Comparison of ENCODE assay signal across 25 cellular contexts in the genomic region with DNA sequence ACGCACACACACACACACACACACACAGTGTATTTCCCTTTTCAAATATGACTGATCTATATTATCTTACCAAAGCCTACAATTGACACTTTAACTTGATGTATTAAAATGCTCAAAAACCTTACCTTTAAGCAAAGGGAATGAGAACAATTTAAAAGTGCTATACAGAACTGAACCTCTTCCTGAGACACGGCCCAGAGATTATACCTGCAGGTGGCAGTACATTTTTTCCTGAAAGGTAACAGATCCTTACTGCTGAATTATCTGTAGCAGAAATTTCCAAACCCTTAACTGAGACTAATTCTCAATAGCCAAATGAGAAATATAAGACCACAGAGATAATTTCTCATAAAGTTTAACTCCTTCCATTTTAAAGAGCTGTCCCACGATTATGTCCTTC.
DNase-seq lines count a peak whose midpoint lies in the region; ATAC-seq and TF ChIP-seq lines count a peak whose summit lies in the region.
"Had no signal": no experiment of that assay in that cellular context is flagged by ENCODE, and none has a peak within 500 bp of the region (broad histone marks: within the 10 kb centered on the region; RNA-seq: fewer than 3 reads in every experiment).

No MANE protein-coding gene starts in this region.

- no peak overlapping the region for H3K23ac ChIP-seq in IMR-90 (ENCODE audit: low read depth, low read length)

- no peak overlapping the region for H2BK20ac ChIP-seq in IMR-90 (ENCODE audit: low read depth, low read length)

- H3K18ac ChIP-seq in IMR-90 (ENCODE audit: low read depth, low read length), result no peak overlapping the region

- ATAC-seq in IMR-90 (ENCODE audit: low read depth) (no peak), body of pancreas (no peak), HG03025 (IDR thresholded peaks at IDR 0.05; ENCODE audit: low FRiP score, unreplicated experiment) (no peak)
- ATAC-seq: heart left ventricle, K562 had no signal

- H3K9me3 ChIP-seq in IMR-90 (ENCODE audit: control insufficient read depth, insufficient read depth, low read length) (no peaks in the 10 kb centered on the region), body of pancreas (no peaks in the 10 kb centered on the region), neural progenitor cell (ENCODE audit: low read depth) (no peaks in the 10 kb centered on the region)
- H3K9me3 ChIP-seq: BLaER1 treated with 17β-estradiol and CSF1 and Interleukin-3, amounts not matched to agents 10 nM and 100 nM; heart left ventricle; SJCRH30 had no signal

- H3K27me3 ChIP-seq in IMR-90 (ENCODE audit: control insufficient read depth, insufficient read depth, low read length) (no peaks in the 10 kb centered on the region), body of pancreas (no peaks in the 10 kb centered on the region), neural progenitor cell (no peaks in the 10 kb centered on the region)
- H3K27me3 ChIP-seq: BLaER1 treated with 17β-estradiol and CSF1 and Interleukin-3, amounts not matched to agents 10 nM and 100 nM; heart left ventricle; SJCRH30 had no signal

- H3K27ac ChIP-seq in IMR-90 (ENCODE audit: insufficient read depth, low read length) (no peak overlapping the region), body of pancreas (peak overlapping the region in 2 of 4 donors; percentile 54 to 77), neural progenitor cell (no peak overlapping the region)
- H3K27ac ChIP-seq: GM23248, heart left ventricle, SJCRH30 had no signal

- H3K9ac ChIP-seq in IMR-90 (ENCODE audit: low read depth, low read length) (no peak overlapping the region), neural progenitor cell (no peak overlapping the region)
- H3K9ac ChIP-seq: BLaER1 treated with 17β-estradiol and CSF1 and Interleukin-3, amounts not matched to agents 10 nM and 100 nM; GM23248 had no signal

- H3K9me3 Mint-ChIP-seq in neural progenitor cell, result no peaks in the 10 kb centered on the region
- H3K9me3 Mint-ChIP-seq: activated B cell treated with CpG ODN at 0.5 μM for 24 hours; activated CD4-positive, alpha-beta memory T cell treated with anti-CD3 and anti-CD28 coated beads, Interleukin-2, amount 10 ng/mL, durations not matched to agents 7 days and 5 days had no signal

- H3K36me3 Mint-ChIP-seq in neural progenitor cell, result peaks cover under 1% of the 10 kb centered on the region
- H3K36me3 Mint-ChIP-seq: immature natural killer cell had no signal

- H2AFZ ChIP-seq in IMR-90 (replicated peaks; ENCODE audit: low read length, poor library complexity), result no peak overlapping the region
- H2AFZ ChIP-seq in neural progenitor cell (replicated peaks), result no peak overlapping the region
- H2AFZ ChIP-seq: GM23248 had no signal

- H3K4me3 ChIP-seq in IMR-90 (ENCODE audit: insufficient read depth, low read depth, low read length), result no peak overlapping the region
- H3K4me3 ChIP-seq in body of pancreas, result no peak overlapping the region
- no peak overlapping the region for H3K4me3 ChIP-seq in neural progenitor cell
- H3K4me3 ChIP-seq: BLaER1 treated with 17β-estradiol and CSF1 and Interleukin-3, amounts not matched to agents 10 nM and 100 nM; GM23248; heart left ventricle; K562; SJCRH30 had no signal

- no peak overlapping the region for H3K4me3 Mint-ChIP-seq in neural progenitor cell
- H3K4me3 Mint-ChIP-seq: activated B cell treated with CpG ODN at 0.5 μM for 24 hours; activated CD4-positive, alpha-beta memory T cell treated with anti-CD3 and anti-CD28 coated beads, Interleukin-2, amount 10 ng/mL, durations not matched to agents 7 days and 5 days; immature natural killer cell had no signal

- no peak overlapping the region for H3K4me2 ChIP-seq in IMR-90 (ENCODE audit: low read depth, low read length)
- no peak overlapping the region for H3K4me2 ChIP-seq in neural progenitor cell

- DNase-seq in DMS153 treated with DMSO at 0.1 percent for 48 hours (lab: John Stamatoyannopoulos, UW; ENCODE audit: unreplicated experiment), result peak; percentile 25
- DNase-seq in DMS153 (lab: John Stamatoyannopoulos, UW), result no peak
- DNase-seq in IMR-90, result no peak
- DNase-seq in body of pancreas, result no peak
- DNase-seq in neural progenitor cell (ENCODE audit: low spot score), result no peak
- DNase-seq in NCI-H748 (lab: John Stamatoyannopoulos, UW; ENCODE audit: unreplicated experiment), result no peak
- no peak for DNase-seq in stimulated activated CD4-positive, alpha-beta T cell treated with anti-CD3 and anti-CD28 coated beads, Interleukin-12 subunit alpha, Interleukin-12 subunit beta, amount 100 ng/mL, for 4 hours
- DNase-seq: 8988T; activated B cell treated with CpG ODN at 0.5 μM for 24 hours; activated CD4-positive, alpha-beta memory T cell treated with anti-CD3 and anti-CD28 coated beads, Interleukin-2, amount 10 ng/mL, durations not matched to agents 7 days and 5 days; activated naive CD4-positive, alpha-beta T cell treated with Interleukin-2 at 50 U/mL for 16 hours; activated T-cell treated with anti-CD3 and anti-CD28 coated beads, Interleukin-2, amount 50 U/mL, for 1 hour; cerebellar nuclear complex; effector memory CD4-positive, alpha-beta T cell; GDM1; GM23248; heart left ventricle; immature natural killer cell; NCI-H1048; NCI-H2081; NCI-H524; SJCRH30 had no signal

- peaks cover 7% of the 10 kb centered on the region for H3K27me3 Mint-ChIP-seq in neural progenitor cell (ENCODE audit: insufficient read depth, low read depth)

- BruUV-seq in IMR-90 (replicated peaks; lab: Mats Ljungman, UMichigan), result no TSS peak

- no CpG with 5 or more reads among the region's 3 CpGs for WGBS in IMR-90 (ENCODE audit: extremely low coverage in 2 of 2, insufficient read length in 1 of 2), 2 experiments
- WGBS in body of pancreas, 2 donors, result 51 to 52% methylated on average over 3 of the region's 3 CpGs

- TF ChIP-seq POLR2A in IMR-90 (IDR thresholded peaks at IDR 0.05; ENCODE audit: low read depth, low read length) (no peak), body of pancreas (IDR thresholded peaks at IDR 0.05) (no peak)

- CTCF ChIA-PET in IMR-90 (lab: Yijun Ruan, JAX), result no interaction called here

- peaks cover 36% of the 10 kb centered on the region for H3K79me2 ChIP-seq in neural progenitor cell (ENCODE audit: low read depth)

- no peak overlapping the region for H3K56ac ChIP-seq in IMR-90 (ENCODE audit: extremely low read depth, insufficient read depth, low read length)

- no peak overlapping the region for H3K27ac Mint-ChIP-seq in neural progenitor cell
- H3K27ac Mint-ChIP-seq: activated B cell treated with CpG ODN at 0.5 μM for 24 hours; activated CD4-positive, alpha-beta memory T cell treated with anti-CD3 and anti-CD28 coated beads, Interleukin-2, amount 10 ng/mL, durations not matched to agents 7 days and 5 days; immature natural killer cell had no signal

- H3K36me3 ChIP-seq in IMR-90 (ENCODE audit: control insufficient read depth, insufficient read depth, low read length) (peaks cover 21% of the 10 kb centered on the region), body of pancreas (replicated peaks in 1 of 2; ENCODE audit: insufficient read depth in 1 of 2, low read depth in 2 of 2) (no peaks in the 10 kb centered on the region), neural progenitor cell (no peaks in the 10 kb centered on the region)
- H3K36me3 ChIP-seq: BLaER1 treated with 17β-estradiol and CSF1 and Interleukin-3, amounts not matched to agents 10 nM and 100 nM; heart left ventricle; SJCRH30 had no signal

- H3K9me1 ChIP-seq in IMR-90 (ENCODE audit: insufficient read depth, low read length), result peaks cover 17% of the 10 kb centered on the region

- peaks cover 28% of the 10 kb centered on the region for H3K4me1 Mint-ChIP-seq in neural progenitor cell
- H3K4me1 Mint-ChIP-seq: activated B cell treated with CpG ODN at 0.5 μM for 24 hours; activated CD4-positive, alpha-beta memory T cell treated with anti-CD3 and anti-CD28 coated beads, Interleukin-2, amount 10 ng/mL, durations not matched to agents 7 days and 5 days; immature natural killer cell had no signal

- H3K14ac ChIP-seq in IMR-90 (replicated peaks; ENCODE audit: low read depth, low read length), result no peak overlapping the region

- POLR2A ChIA-PET in IMR-90 (lab: Charles Lee; ENCODE audit: unreplicated experiment), result no interaction called here

- H3K79me1 ChIP-seq in IMR-90 (ENCODE audit: low read depth in 1 of 2, low read length in 2 of 2), result peaks cover 8 to 70% of the 10 kb centered on the region in 2 experiments; a peak in 3 of 4 replicates

- no peak overlapping the region for H3K4ac ChIP-seq in IMR-90 (ENCODE audit: low read depth, low read length)

- no peak for TF ChIP-seq CTCF in IMR-90 (conservative IDR thresholded peaks at IDR 0.05; ENCODE audit: low read depth, low read length)
- peak in 6 of 7 experiments; percentile 18 to 50 (median 37) for TF ChIP-seq CTCF in body of pancreas (IDR thresholded peaks at IDR 0.05)
- peak; percentile 25 for TF ChIP-seq CTCF in neural progenitor cell (IDR thresholded peaks at IDR 0.05)

- no peak overlapping the region for H2BK120ac ChIP-seq in IMR-90 (ENCODE audit: low read depth, low read length)

- TF ChIP-seq RAD21 in IMR-90 (IDR thresholded peaks at IDR 0.05; ENCODE audit: low read length), result no peak

- H2AK5ac ChIP-seq in IMR-90 (ENCODE audit: low read depth, low read length), result no peak overlapping the region

- H2BK5ac ChIP-seq in IMR-90 (ENCODE audit: low read depth, low read length, poor library complexity, severe bottlenecking), result peak overlapping the region; percentile 26

- H3F3A ChIP-seq in neural progenitor cell (ENCODE audit: low read depth), result peaks cover 6% of the 10 kb centered on the region

- no peak overlapping the region for H4K91ac ChIP-seq in IMR-90 (ENCODE audit: insufficient read depth, low read depth, low read length)

- H2AK9ac ChIP-seq in IMR-90 (replicated peaks; ENCODE audit: low read depth, low read length, poor library complexity), result no peak overlapping the region

- H2BK15ac ChIP-seq in IMR-90 (ENCODE audit: low read depth, low read length), result no peak overlapping the region

- dilution Hi-C loops in IMR-90 (cut with HindIII; ENCODE audit: low sequenced_read_pairs, unreplicated experiment), result no loop called here

- in situ Hi-C loops in IMR-90 (cut with MboI; ENCODE audit: low sequenced_read_pairs), result no loop called here

- intact Hi-C loops in IMR-90 (cut with micrococcal nuclease), result no loop called here
- intact Hi-C loops in body of pancreas (cut with DNase I), result no loop called here

- H4K5ac ChIP-seq in IMR-90 (ENCODE audit: low read depth, low read length), result no peak overlapping the region

- H4K8ac ChIP-seq in IMR-90 (ENCODE audit: low read depth in 2 of 2, low read length in 2 of 2), result no peak overlapping the region

- H4K20me1 ChIP-seq in IMR-90 (ENCODE audit: insufficient read depth, low read length) (peaks cover 98% of the 10 kb centered on the region), neural progenitor cell (ENCODE audit: low read depth) (peaks cover 16% of the 10 kb centered on the region)
- H4K20me1 ChIP-seq: BLaER1 treated with 17β-estradiol and CSF1 and Interleukin-3, amounts not matched to agents 10 nM and 100 nM had no signal

- peaks cover 7% of the 10 kb centered on the region for H3K4me1 ChIP-seq in IMR-90 (ENCODE audit: control insufficient read depth, insufficient read depth, low read length)
- H3K4me1 ChIP-seq in body of pancreas, result peaks cover 35% of the 10 kb centered on the region
- peaks cover 17% of the 10 kb centered on the region for H3K4me1 ChIP-seq in neural progenitor cell
- H3K4me1 ChIP-seq: SJCRH30 had no signal

TF ChIP-seq in IMR-90, 13 proteins besides CTCF, POLR2A, EP300 and RAD21 (continues in another document):
- TF ChIP-seq MAZ (IDR thresholded peaks at IDR 0.05; ENCODE audit: borderline replicate concordance, low read depth, low read length) (no peak), CHD1 (IDR thresholded peaks at IDR 0.05; ENCODE audit: low read depth, low read length) (no peak)
